In the genomic region with DNA sequence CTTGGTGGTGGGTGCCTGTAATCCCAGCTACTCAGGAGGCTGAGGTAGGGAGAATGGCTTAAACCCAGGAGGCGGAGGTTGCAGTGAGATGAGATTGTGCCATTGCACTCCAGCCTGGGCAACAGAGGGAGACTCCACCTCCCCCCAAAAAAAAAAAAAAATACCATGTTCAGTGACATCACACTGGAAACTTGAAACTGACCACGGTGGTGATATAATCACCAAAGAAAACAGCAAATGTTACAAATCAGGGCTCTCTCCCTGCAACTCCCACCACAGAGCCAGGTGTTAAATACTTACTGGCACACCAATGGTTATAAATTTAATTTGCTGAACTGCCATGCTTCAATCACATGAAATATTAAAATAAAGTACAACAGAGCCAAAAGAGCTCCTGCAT, we compare ENCODE assay signal across 30 cellular contexts.
DNase-seq lines count a peak whose midpoint lies in the region; ATAC-seq, FAIRE-seq and TF ChIP-seq lines count a peak whose summit lies in the region.
"Had no signal": no experiment of that assay in that cellular context is flagged by ENCODE, and none has a peak within 500 bp of the region (broad histone marks: within the 10 kb centered on the region; RNA-seq: fewer than 3 reads in every experiment).

No MANE protein-coding gene starts in this region.

- ATAC-seq in GM18868 (IDR thresholded peaks at IDR 0.05; ENCODE audit: unreplicated experiment) (peak; percentile 51), GM12878 (peak; percentile 38; the same call in 2 of the 3 replicates), psoas muscle (no peak), Right ventricle myocardium inferior (no peak)
- ATAC-seq: esophagus mucosa, GM23338, natural killer cell had no signal

- TF ChIP-seq CTCF in GM12878 (IDR thresholded peaks at IDR 0.05 in 2 of 3, conservative IDR thresholded peaks at IDR 0.05 in 1 of 3; ENCODE audit: control insufficient read depth in 2 of 3, extremely low read depth in 1 of 3, insufficient read depth in 1 of 3, low read depth in 3 of 3, low read length in 3 of 3) (no peak), psoas muscle (IDR thresholded peaks at IDR 0.05) (no peak), kidney (IDR thresholded peaks at IDR 0.05; ENCODE audit: borderline replicate concordance, extremely low read depth, insufficient read depth) (no peak)

- TF ChIP-seq POLR2A in GM12878 (IDR thresholded peaks at IDR 0.05; ENCODE audit: low read depth, low read length), result no peak

- peaks cover 2% of the 10 kb centered on the region for H3K79me2 ChIP-seq in GM12878 (ENCODE audit: control insufficient read depth, insufficient read depth, low read length)

- intact Hi-C loops in GM12878 (cut with micrococcal nuclease; ENCODE audit: unreplicated experiment), result no loop called here
- intact Hi-C loops in psoas muscle (cut with DNase I), result no loop called here
- intact Hi-C loops in Right ventricle myocardium inferior (cut with DNase I), result loop anchor here (5.0 kb wide), 1 partner anchor 42 kb away; no protein-coding TSS in a partner anchor
- intact Hi-C loops in kidney (cut with DNase I), result no loop called here

- no peak overlapping the region for H3K4me3 ChIP-seq in GM12878
- H3K4me3 ChIP-seq in psoas muscle, result no peak overlapping the region
- no peak overlapping the region for H3K4me3 ChIP-seq in kidney (ENCODE audit: low read length in 2 of 2)
- H3K4me3 ChIP-seq: BLaER1 treated with 17β-estradiol and CSF1 and Interleukin-3, amounts not matched to agents 10 nM and 100 nM; GM23338; lung; prostate gland; tibial nerve had no signal

- WGBS in GM12878 (ENCODE audit: insufficient coverage, insufficient replicate concordance, low lambda C conversion rate, missing lambda C conversion rate), result 20% methylated on average over 2 of the region's 2 CpGs
- 66 to 76% (median 67%) methylated on average over 2 of the region's 2 CpGs for WGBS in psoas muscle, 3 donors

- H3K9ac ChIP-seq in GM12878 (ENCODE audit: control insufficient read depth, insufficient read depth, low read length) (no peak overlapping the region), kidney (ENCODE audit: low read length in 2 of 2) (no peak overlapping the region)
- H3K9ac ChIP-seq: BLaER1 treated with 17β-estradiol and CSF1 and Interleukin-3, amounts not matched to agents 10 nM and 100 nM had no signal

- no peak overlapping the region for H3K4me2 ChIP-seq in GM12878 (ENCODE audit: control insufficient read depth, insufficient read depth)
- H3K4me2 ChIP-seq: GM23338 had no signal

- H3K9me3 ChIP-seq in GM12878 (replicated peaks; ENCODE audit: control insufficient read depth, insufficient read depth, low read length), result no peaks in the 10 kb centered on the region
- no peaks in the 10 kb centered on the region for H3K9me3 ChIP-seq in psoas muscle
- no peaks in the 10 kb centered on the region for H3K9me3 ChIP-seq in kidney (ENCODE audit: control insufficient read depth in 1 of 2, low read length in 2 of 2)
- H3K9me3 ChIP-seq: BLaER1 treated with 17β-estradiol and CSF1 and Interleukin-3, amounts not matched to agents 10 nM and 100 nM; prostate gland; tibial nerve had no signal

- RAD21 ChIA-PET in GM12878 (lab: Charles Lee; ENCODE audit: unreplicated experiment), result no interaction called here

- in situ Hi-C loops in GM12878 (cut with MboI), result no loop called here

- no peaks in the 10 kb centered on the region for H3K27me3 ChIP-seq in GM12878 (replicated peaks in 1 of 2; ENCODE audit: control insufficient read depth in 2 of 2, insufficient read depth in 2 of 2, low read length in 1 of 2)
- no peaks in the 10 kb centered on the region for H3K27me3 ChIP-seq in psoas muscle (ENCODE audit: insufficient read depth in 3 of 3, low read length in 2 of 3)
- H3K27me3 ChIP-seq: brain microvascular endothelial cell, tibial nerve had no signal

- peaks cover 4% of the 10 kb centered on the region; the same call in 1 of the 2 replicates for H3K4me1 ChIP-seq in GM12878 (ENCODE audit: control insufficient read depth, insufficient read depth, low read length)
- H3K4me1 ChIP-seq in psoas muscle, result peaks cover 43% of the 10 kb centered on the region
- peaks cover 24 to 51% of the 10 kb centered on the region in 2 donors for H3K4me1 ChIP-seq in kidney (ENCODE audit: control insufficient read depth in 1 of 2, insufficient read depth in 1 of 2, low read depth in 1 of 2, low read length in 2 of 2)

- DNase-seq in M059J (ENCODE audit: low read depth), result peak; percentile 55
- no peak for DNase-seq in GM12878 (ENCODE audit: low read depth, low spot score)
- DNase-seq in psoas muscle, result no peak
- DNase-seq in NCI-H1436 (lab: John Stamatoyannopoulos, UW), result no peak
- DNase-seq in Right ventricle myocardium inferior (ENCODE audit: missing footprints), result no peak
- DNase-seq in kidney, result no peak
- DNase-seq: activated CD4-positive, alpha-beta memory T cell treated with anti-CD3 and anti-CD28 coated beads, Interleukin-2, amount 10 ng/mL, durations not matched to agents 7 days and 5 days; activated CD8-positive, alpha-beta memory T cell treated with anti-CD3 and anti-CD28 coated beads, Interleukin-2, amount 50 U/mL, for 4 hours; activated naive CD4-positive, alpha-beta T cell treated with anti-CD3 and anti-CD28 coated beads, Interleukin-2, amount 10 ng/mL, durations not matched to agents 7 days and 5 days; brain microvascular endothelial cell; DMS79; foreskin melanocyte; GF-D8; KBM-7; kidney glomerular epithelial cell; natural killer cell; NCI-H1417; NCI-H2081; NCI-H446; NCI-H82; nucleus accumbens; stimulated activated CD4-positive, alpha-beta T cell treated with anti-CD3 and anti-CD28 coated beads, Interleukin-15, amount 100 ng/mL, for 24 hours; stimulated activated CD4-positive, alpha-beta T cell treated with anti-CD3 and anti-CD28 coated beads, Interleukin-4, amount 100 ng/mL, for 4 hours had no signal

- POLR2A ChIA-PET in GM12878 (lab: Charles Lee), result interaction anchor here (1.1 to 1.2 kb wide), 2 partner anchors 18 to 34 kb away, joined by 3 read pairs; no protein-coding TSS in a partner anchor

- H3K36me3 ChIP-seq in GM12878 (ENCODE audit: control insufficient read depth in 2 of 2, insufficient read depth in 2 of 2, low read length in 1 of 2) (no peaks in the 10 kb centered on the region), psoas muscle (ENCODE audit: insufficient read depth in 1 of 2, low read depth in 1 of 2) (no peaks in the 10 kb centered on the region), kidney (ENCODE audit: control insufficient read depth in 1 of 2, insufficient read depth in 2 of 2, low read length in 2 of 2) (no peaks in the 10 kb centered on the region)
- H3K36me3 ChIP-seq: brain microvascular endothelial cell, prostate gland, tibial nerve had no signal

- H4K20me1 ChIP-seq in GM12878 (ENCODE audit: control insufficient read depth, insufficient read depth), result no peaks in the 10 kb centered on the region

- H3K27ac ChIP-seq in GM12878 (ENCODE audit: control insufficient read depth, insufficient read depth), result no peak overlapping the region
- H3K27ac ChIP-seq in psoas muscle, result peak overlapping the region; percentile 20
- H3K27ac ChIP-seq in kidney (ENCODE audit: low read depth in 2 of 2, low read length in 2 of 2), result no peak overlapping the region
- H3K27ac ChIP-seq: brain microvascular endothelial cell, prostate gland, tibial nerve had no signal

- TF ChIP-seq EP300 in GM12878 (IDR thresholded peaks at IDR 0.05; ENCODE audit: borderline replicate concordance in 1 of 2, control insufficient read depth in 1 of 2, low read depth in 2 of 2, low read length in 2 of 2), result no peak

- no peak overlapping the region for H2AFZ ChIP-seq in GM12878 (ENCODE audit: control insufficient read depth, low read depth, low read length)
- H2AFZ ChIP-seq: GM23338 had no signal

- SMC1A ChIA-PET in GM12878 (lab: Charles Lee; ENCODE audit: uncharacterized antibody, unreplicated experiment), result interaction anchor here (0.6 to 1.5 kb wide), 6 partner anchors 8 to 64 kb away, joined by 3 to 7 read pairs (median 3); no protein-coding TSS in a partner anchor

- TF ChIP-seq RAD21 in GM12878 (IDR thresholded peaks at IDR 0.05; ENCODE audit: insufficient read depth, low read depth, low read length), result no peak

- FAIRE-seq in GM12878 (lab: Jason Lieb, UNC), result no peak
- FAIRE-seq in kidney (lab: Jason Lieb, UNC), result no peak

- CTCF ChIA-PET in GM12878 (lab: Yijun Ruan, JAX), result interaction anchor here (1.1 kb wide), 1 partner anchor 12 kb away, joined by 3 read pairs; no protein-coding TSS in a partner anchor

- no TSS peak for BruUV-seq in GM12878 (replicated peaks; lab: Mats Ljungman, UMichigan)

TF ChIP-seq in GM12878, 131 proteins besides CTCF, POLR2A, EP300 and RAD21:
- TF ChIP-seq GATAD2B (conservative IDR thresholded peaks at IDR 0.05; ENCODE audit: low read depth) (no peak), YY1 (IDR thresholded peaks at IDR 0.05; ENCODE audit: low read depth, low read length) (no peak), PAX8 (IDR thresholded peaks at IDR 0.05) (no peak), NFYA (IDR thresholded peaks at IDR 0.05; ENCODE audit: borderline replicate concordance, low read depth, low read length) (no peak), BHLHE40 (IDR thresholded peaks at IDR 0.05; ENCODE audit: borderline replicate concordance in 1 of 2, low read depth in 2 of 2, low read length in 1 of 2) (no peak)
- TF ChIP-seq, protein P1, sequence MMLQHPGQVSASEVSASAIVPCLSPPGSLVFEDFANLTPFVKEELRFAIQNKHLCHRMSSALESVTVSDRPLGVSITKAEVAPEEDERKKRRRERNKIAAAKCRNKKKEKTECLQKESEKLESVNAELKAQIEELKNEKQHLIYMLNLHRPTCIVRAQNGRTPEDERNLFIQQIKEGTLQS (IDR thresholded peaks at IDR 0.05; ENCODE audit: borderline replicate concordance, extremely low read depth, low read depth, low read length), result no peak
TF ChIP-seq in GM12878: peak in this region for 0.

Comparison
In these comparisons a context has a peak if more than half of its experiments do, and no peak if none do; other contexts are left out.
1. ATAC-seq: peak in GM18868 (single experiment) and GM12878 (single experiment); none in psoas muscle (0 of 4) and Right ventricle myocardium inferior (single experiment).